20 cellular contexts compared by ENCODE assay signal in genomic region chr7:27491534-27491933, GRCh38.
"Had no signal": no experiment of that assay in that cellular context is flagged by ENCODE, and none has a peak within 500 bp of the region (broad histone marks: within the 10 kb centered on the region; RNA-seq: fewer than 3 reads in every experiment).

No MANE protein-coding gene starts in this region.

- H3K4me1 Mint-ChIP-seq: endodermal cell; nephron progenitor cell; stimulated activated naive CD8-positive, alpha-beta T cell treated with anti-CD3 and anti-CD28 coated beads, Interleukin-15, amount 100 ng/mL, for 72 hours had no signal

- H3K9me3 ChIP-seq: neutrophil, psoas muscle, testis had no signal

- FAIRE-seq: endothelial cell of umbilical vein had no signal

- H3K4me1 ChIP-seq: foreskin keratinocyte, psoas muscle, testis, tibial nerve had no signal

- H3K4me3 Mint-ChIP-seq: endodermal cell; naive thymus-derived CD4-positive, alpha-beta T cell; nephron progenitor cell; stimulated activated naive B cell treated with anti-CD40 and anti-IgM and Interleukin-4, amounts not matched to agents 10 μg/mL and 1 μg/mL and 100 μg/mL, for 72 hours; stimulated activated naive CD8-positive, alpha-beta T cell treated with anti-CD3 and anti-CD28 coated beads, Interleukin-15, amount 100 ng/mL, for 72 hours had no signal

- H3K27ac ChIP-seq: coronary artery, foreskin keratinocyte, neutrophil, psoas muscle, testis, tibial nerve had no signal

- ATAC-seq: foreskin keratinocyte; naive thymus-derived CD4-positive, alpha-beta T cell; psoas muscle; sciatic nerve; stimulated activated naive B cell treated with anti-CD40 and anti-IgM and Interleukin-4, amounts not matched to agents 10 μg/mL and 1 μg/mL and 100 μg/mL, for 72 hours; stimulated activated naive CD8-positive, alpha-beta T cell treated with anti-CD3 and anti-CD28 coated beads, Interleukin-15, amount 100 ng/mL, for 72 hours had no signal

- DNase-seq: effector CD4-positive, alpha-beta T cell; endodermal cell; erythroblast; foreskin keratinocyte; hippocampal formation; kidney glomerular epithelial cell; naive thymus-derived CD4-positive, alpha-beta T cell; nephron progenitor cell; psoas muscle; retina; stimulated activated CD4-positive, alpha-beta T cell treated with anti-CD3 and anti-CD28 coated beads, Interleukin-2, amount 100 ng/mL, for 24 hours; stimulated activated CD4-positive, alpha-beta T cell treated with anti-CD3 and anti-CD28 coated beads, Interleukin-4, amount 100 ng/mL, for 4 hours; stimulated activated naive B cell treated with anti-CD40 and anti-IgM and Interleukin-4, amounts not matched to agents 10 μg/mL and 1 μg/mL and 100 μg/mL, for 72 hours; stimulated activated naive CD8-positive, alpha-beta T cell treated with anti-CD3 and anti-CD28 coated beads, Interleukin-15, amount 100 ng/mL, for 72 hours; testis had no signal

- H3K27ac Mint-ChIP-seq: endodermal cell; naive thymus-derived CD4-positive, alpha-beta T cell; nephron progenitor cell; stimulated activated naive B cell treated with anti-CD40 and anti-IgM and Interleukin-4, amounts not matched to agents 10 μg/mL and 1 μg/mL and 100 μg/mL, for 72 hours; stimulated activated naive CD8-positive, alpha-beta T cell treated with anti-CD3 and anti-CD28 coated beads, Interleukin-15, amount 100 ng/mL, for 72 hours had no signal

- H3K4me3 ChIP-seq: coronary artery, psoas muscle, testis, tibial nerve had no signal

- H3K36me3 ChIP-seq: neutrophil, tibial nerve had no signal

- H3K27me3 ChIP-seq: testis, tibial nerve had no signal
